ENCODE assay signal across 14 cellular contexts in genomic region chr7:114622189-114622588, GRCh38.
"Had no signal": no experiment of that assay in that cellular context is flagged by ENCODE, and none has a peak within 500 bp of the region (broad histone marks: within the 10 kb centered on the region; RNA-seq: fewer than 3 reads in every experiment).

No MANE protein-coding gene starts in this region.

- H3K9me3 ChIP-seq: ascending aorta, psoas muscle, sigmoid colon had no signal

- ATAC-seq: psoas muscle; stimulated activated naive CD8-positive, alpha-beta T cell treated with anti-CD3 and anti-CD28 coated beads, Interleukin-15, amount 100 ng/mL, for 72 hours had no signal

- H3K4me3 ChIP-seq: ascending aorta, psoas muscle, sigmoid colon had no signal

- H3K27me3 ChIP-seq: ascending aorta, sigmoid colon had no signal

- DNase-seq: activated CD4-positive, alpha-beta T cell treated with anti-CD3 and anti-CD28 coated beads for 1 hour; activated CD4-positive, alpha-beta T cell treated with anti-CD3 and anti-CD28 coated beads, Interleukin-2, amount 50 U/mL, for 4 hours; activated naive CD4-positive, alpha-beta T cell treated with anti-CD3 and anti-CD28 coated beads for 36 hours; activated T-cell treated with anti-CD3 and anti-CD28 coated beads for 4 hours; dermis blood vessel endothelial cell; head of caudate nucleus; immature natural killer cell; nephron progenitor cell; psoas muscle; sigmoid colon; stimulated activated CD4-positive, alpha-beta T cell treated with anti-CD3 and anti-CD28 coated beads, Interleukin-1b, Interleukin-23, amount 100 ng/mL, for 48 hours; stimulated activated naive CD8-positive, alpha-beta T cell treated with anti-CD3 and anti-CD28 coated beads, Interleukin-15, amount 100 ng/mL, for 72 hours had no signal

- H3K27ac ChIP-seq: ascending aorta, epithelial cell of prostate, psoas muscle, sigmoid colon had no signal

- H3K36me3 ChIP-seq: ascending aorta, sigmoid colon had no signal
